In the genomic region with DNA sequence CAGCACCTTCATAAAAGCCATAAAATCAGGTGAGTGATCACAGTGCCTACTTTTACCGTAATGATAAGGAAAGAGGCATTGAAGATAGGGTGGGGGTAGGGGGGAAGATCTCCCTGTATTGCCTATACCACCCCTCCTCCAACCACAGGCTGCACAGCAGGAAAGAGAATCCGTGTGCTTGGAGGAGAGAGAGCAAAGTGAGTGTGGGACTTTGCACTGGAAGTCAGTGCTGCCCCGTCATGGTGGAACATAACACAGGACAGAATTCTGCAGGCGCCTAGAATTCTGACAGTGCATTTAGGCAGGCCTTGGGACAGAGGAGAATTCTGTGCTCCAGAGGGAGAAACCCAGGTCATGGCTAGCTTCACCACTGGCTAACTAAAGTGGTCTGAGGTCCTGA, we compare ENCODE assay signal across 1 cellular context.
TF ChIP-seq lines count a peak whose summit lies in the region.

No MANE protein-coding gene starts in this region.

TF ChIP-seq in liver, 16 proteins besides CTCF, POLR2A, EP300 and RAD21 (continued from another document):
- peak; percentile 73 for TF ChIP-seq REST (IDR thresholded peaks at IDR 0.05)
- TF ChIP-seq GABPA (IDR thresholded peaks at IDR 0.05 in 1 of 2, conservative IDR thresholded peaks at IDR 0.05 in 1 of 2) = no peak
- peak; percentile 70 for TF ChIP-seq TAF1 (conservative IDR thresholded peaks at IDR 0.05)
- peak; percentile 93 for TF ChIP-seq SP1 (IDR thresholded peaks at IDR 0.05)
- TF ChIP-seq EGR1 (IDR thresholded peaks at IDR 0.05; ENCODE audit: low read depth in 2 of 2) = no peak
- no peak for TF ChIP-seq ATF3 (IDR thresholded peaks at IDR 0.05)
- no peak for TF ChIP-seq FOXA2 (IDR thresholded peaks at IDR 0.05)
- TF ChIP-seq FOXA1 (IDR thresholded peaks at IDR 0.05) = no peak
- peak; percentile 90 for TF ChIP-seq HNF4G (IDR thresholded peaks at IDR 0.05)
- peak; percentile 27 for TF ChIP-seq ZBTB33 (IDR thresholded peaks at IDR 0.05)
- no peak for TF ChIP-seq YY1 (IDR thresholded peaks at IDR 0.05)
- peak; percentile 67 to 70 for TF ChIP-seq RXRA (IDR thresholded peaks at IDR 0.05)
- TF ChIP-seq, protein P1, sequence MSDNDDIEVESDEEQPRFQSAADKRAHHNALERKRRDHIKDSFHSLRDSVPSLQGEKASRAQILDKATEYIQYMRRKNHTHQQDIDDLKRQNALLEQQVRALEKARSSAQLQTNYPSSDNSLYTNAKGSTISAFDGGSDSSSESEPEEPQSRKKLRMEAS (IDR thresholded peaks at IDR 0.05) = no peak
- peak; percentile 26 to 44 for TF ChIP-seq JUND (IDR thresholded peaks at IDR 0.05)
